20 cellular contexts compared by ENCODE assay signal in genomic region chr9:6565312-6565711, GRCh38.
DNase-seq lines count a peak whose midpoint lies in the region; ATAC-seq and TF ChIP-seq lines count a peak whose summit lies in the region.
"Had no signal": no experiment of that assay in that cellular context is flagged by ENCODE, and none has a peak within 500 bp of the region (broad histone marks: within the 10 kb centered on the region; RNA-seq: fewer than 3 reads in every experiment).

No MANE protein-coding gene starts in this region.

- H3K4me3 ChIP-seq in PC-9 (no peak overlapping the region), hepatocyte (no peak overlapping the region)
- H3K4me3 ChIP-seq: gastrocnemius medialis, GM12878, prostate gland, uterus had no signal

- H3K36me3 Mint-ChIP-seq in dendritic cell treated with granulocyte-macrophage colony-stimulating factor and Interleukin-4, amounts not matched to agents 40 ng/mL and 50 ng/mL, for 4 days (ENCODE audit: low read depth) = no peaks in the 10 kb centered on the region
- no peaks in the 10 kb centered on the region for H3K36me3 Mint-ChIP-seq in neural crest cell (ENCODE audit: low read depth)
- H3K36me3 Mint-ChIP-seq: CD4-positive, CD25-positive, alpha-beta regulatory T cell; T-cell had no signal

- ATAC-seq in GM19035 (IDR thresholded peaks at IDR 0.05; ENCODE audit: unreplicated experiment) (no peak), HG03280 (IDR thresholded peaks at IDR 0.05; ENCODE audit: unreplicated experiment) (no peak)
- ATAC-seq: gastrocnemius medialis, GM12878, T-cell had no signal

- H2AFZ ChIP-seq in PC-9 (no peak overlapping the region), hepatocyte (no peak overlapping the region)

- H3K4me1 ChIP-seq in PC-9 (replicated peaks; ENCODE audit: insufficient read depth) = peaks cover 34% of the 10 kb centered on the region
- H3K4me1 ChIP-seq in hepatocyte (ENCODE audit: insufficient read depth) = no peaks in the 10 kb centered on the region
- H3K4me1 ChIP-seq: gastrocnemius medialis, prostate gland, uterus had no signal

- H3F3A ChIP-seq in PC-9 (ENCODE audit: insufficient read depth, low read depth) = peaks cover 35% of the 10 kb centered on the region

- DNase-seq in ELR (ENCODE audit: low read depth) (peak; percentile 4), PC-9 (no peak), neural crest cell (ENCODE audit: low read depth, low spot score) (no peak), hepatocyte (ENCODE audit: low spot score) (no peak)
- no peak for DNase-seq in activated T-cell treated with anti-CD3 and anti-CD28 coated beads, Interleukin-2, amount 50 U/mL, for 1 hour
- DNase-seq: activated CD4-positive, alpha-beta T cell treated with anti-CD3 and anti-CD28 coated beads, Interleukin-2, amount 10 ng/mL, durations not matched to agents 24 days and 14 days; activated naive CD4-positive, alpha-beta T cell; CD4-positive, CD25-positive, alpha-beta regulatory T cell; gastrocnemius medialis; midbrain; NCI-H1930; NCI-H446; NK-92 treated with Interleukin-12 subunit alpha and Interleukin-12 subunit beta, amount 100 ng/mL, for 24 hours; T-cell had no signal

- no peak for TF ChIP-seq CTCF in PC-9 (conservative IDR thresholded peaks at IDR 0.05)
- TF ChIP-seq CTCF in neural crest cell (conservative IDR thresholded peaks at IDR 0.05) = no peak
- TF ChIP-seq CTCF in hepatocyte (IDR thresholded peaks at IDR 0.05; ENCODE audit: poor library complexity) = no peak

- 93% methylated on average over 8 of the region's 8 CpGs for WGBS in hepatocyte (ENCODE audit: low lambda C conversion rate, missing lambda C conversion rate)

- H3K4me1 Mint-ChIP-seq in dendritic cell treated with granulocyte-macrophage colony-stimulating factor and Interleukin-4, amounts not matched to agents 40 ng/mL and 50 ng/mL, for 4 days (ENCODE audit: low read depth) = peaks cover 39% of the 10 kb centered on the region
- no peaks in the 10 kb centered on the region for H3K4me1 Mint-ChIP-seq in neural crest cell
- H3K4me1 Mint-ChIP-seq: CD4-positive, CD25-positive, alpha-beta regulatory T cell had no signal

- POLR2A ChIA-PET in PC-9 (lab: Charles Lee; ENCODE audit: unreplicated experiment) = no interaction called here

- peaks cover 3% of the 10 kb centered on the region for H3K27me3 Mint-ChIP-seq in dendritic cell treated with granulocyte-macrophage colony-stimulating factor and Interleukin-4, amounts not matched to agents 40 ng/mL and 50 ng/mL, for 4 days
- no peaks in the 10 kb centered on the region for H3K27me3 Mint-ChIP-seq in neural crest cell (ENCODE audit: low read depth)
- H3K27me3 Mint-ChIP-seq: activated CD4-positive, alpha-beta T cell treated with anti-CD3 and anti-CD28 coated beads, Interleukin-2, amount 10 ng/mL, durations not matched to agents 24 days and 14 days had no signal

- BruUV-seq in PC-9 (replicated peaks; lab: Mats Ljungman, UMichigan) = no TSS peak

- H3K4me3 Mint-ChIP-seq in dendritic cell treated with granulocyte-macrophage colony-stimulating factor and Interleukin-4, amounts not matched to agents 40 ng/mL and 50 ng/mL, for 4 days = no peak overlapping the region
- no peak overlapping the region for H3K4me3 Mint-ChIP-seq in neural crest cell
- H3K4me3 Mint-ChIP-seq: activated CD4-positive, alpha-beta T cell treated with anti-CD3 and anti-CD28 coated beads, Interleukin-2, amount 10 ng/mL, durations not matched to agents 24 days and 14 days; CD4-positive, CD25-positive, alpha-beta regulatory T cell; T-cell had no signal

- H3K27ac ChIP-seq in PC-9 = peak overlapping the region; percentile 100
- H3K27ac ChIP-seq in hepatocyte = no peak overlapping the region
- H3K27ac ChIP-seq: gastrocnemius medialis, prostate gland had no signal

- H3K9me3 ChIP-seq in PC-9 (ENCODE audit: insufficient read depth, low read depth) = no peaks in the 10 kb centered on the region
- H3K9me3 ChIP-seq in hepatocyte (ENCODE audit: low read depth) = no peaks in the 10 kb centered on the region
- H3K9me3 ChIP-seq: gastrocnemius medialis, prostate gland, uterus had no signal

- intact Hi-C loops in PC-9 (cut with micrococcal nuclease; ENCODE audit: unreplicated experiment) = loop anchor here (10.0 kb wide), 2 partner anchors 61 to 511 kb away; no protein-coding TSS in a partner anchor
- intact Hi-C loops in dendritic cell treated with granulocyte-macrophage colony-stimulating factor and Interleukin-4, amounts not matched to agents 40 ng/mL and 50 ng/mL, for 4 days (cut with micrococcal nuclease) = loop anchor here (5.0 kb wide), 1 partner anchor 508 kb away; no protein-coding TSS in a partner anchor

- H3K9me3 Mint-ChIP-seq in dendritic cell treated with granulocyte-macrophage colony-stimulating factor and Interleukin-4, amounts not matched to agents 40 ng/mL and 50 ng/mL, for 4 days = no peaks in the 10 kb centered on the region
- no peaks in the 10 kb centered on the region for H3K9me3 Mint-ChIP-seq in neural crest cell
- H3K9me3 Mint-ChIP-seq: activated CD4-positive, alpha-beta T cell treated with anti-CD3 and anti-CD28 coated beads, Interleukin-2, amount 10 ng/mL, durations not matched to agents 24 days and 14 days; T-cell had no signal

- H3K27ac Mint-ChIP-seq in dendritic cell treated with granulocyte-macrophage colony-stimulating factor and Interleukin-4, amounts not matched to agents 40 ng/mL and 50 ng/mL, for 4 days = peak overlapping the region; percentile 39
- peak overlapping the region; percentile 75 for H3K27ac Mint-ChIP-seq in neural crest cell (ENCODE audit: unreplicated experiment)
- H3K27ac Mint-ChIP-seq: activated CD4-positive, alpha-beta T cell treated with anti-CD3 and anti-CD28 coated beads, Interleukin-2, amount 10 ng/mL, durations not matched to agents 24 days and 14 days; CD4-positive, CD25-positive, alpha-beta regulatory T cell; T-cell had no signal

- H3K4me2 ChIP-seq in PC-9 = 0 out of 2 replicates have a peak overlapping the region, but pooled peaks have one; percentile 54
- no peak overlapping the region for H3K4me2 ChIP-seq in hepatocyte

- H3K9me2 ChIP-seq in PC-9 (ENCODE audit: insufficient read depth) (no peaks in the 10 kb centered on the region), hepatocyte (replicated peaks; ENCODE audit: insufficient read depth) (no peaks in the 10 kb centered on the region)

- CTCF ChIA-PET in PC-9 (lab: Charles Lee) = no interaction called here

- H3K79me2 ChIP-seq in PC-9 (ENCODE audit: low read depth) = no peaks in the 10 kb centered on the region
- H3K79me2 ChIP-seq in hepatocyte = no peaks in the 10 kb centered on the region

- H3K27me3 ChIP-seq in PC-9 (ENCODE audit: insufficient read depth, low read depth) = no peaks in the 10 kb centered on the region
- no peaks in the 10 kb centered on the region for H3K27me3 ChIP-seq in hepatocyte
- H3K27me3 ChIP-seq: gastrocnemius medialis, uterus had no signal

- no peaks in the 10 kb centered on the region for H3K36me3 ChIP-seq in PC-9 (ENCODE audit: low read depth)
- H3K36me3 ChIP-seq in hepatocyte (replicated peaks; ENCODE audit: insufficient read depth, low read depth) = no peaks in the 10 kb centered on the region
- H3K36me3 ChIP-seq: gastrocnemius medialis, prostate gland, uterus had no signal

- H4K20me1 ChIP-seq in PC-9 (ENCODE audit: insufficient read depth) (no peaks in the 10 kb centered on the region), hepatocyte (ENCODE audit: insufficient read depth, poor library complexity, severe bottlenecking) (no peaks in the 10 kb centered on the region)
